8 cellular contexts compared by ENCODE assay signal in the genomic region with DNA sequence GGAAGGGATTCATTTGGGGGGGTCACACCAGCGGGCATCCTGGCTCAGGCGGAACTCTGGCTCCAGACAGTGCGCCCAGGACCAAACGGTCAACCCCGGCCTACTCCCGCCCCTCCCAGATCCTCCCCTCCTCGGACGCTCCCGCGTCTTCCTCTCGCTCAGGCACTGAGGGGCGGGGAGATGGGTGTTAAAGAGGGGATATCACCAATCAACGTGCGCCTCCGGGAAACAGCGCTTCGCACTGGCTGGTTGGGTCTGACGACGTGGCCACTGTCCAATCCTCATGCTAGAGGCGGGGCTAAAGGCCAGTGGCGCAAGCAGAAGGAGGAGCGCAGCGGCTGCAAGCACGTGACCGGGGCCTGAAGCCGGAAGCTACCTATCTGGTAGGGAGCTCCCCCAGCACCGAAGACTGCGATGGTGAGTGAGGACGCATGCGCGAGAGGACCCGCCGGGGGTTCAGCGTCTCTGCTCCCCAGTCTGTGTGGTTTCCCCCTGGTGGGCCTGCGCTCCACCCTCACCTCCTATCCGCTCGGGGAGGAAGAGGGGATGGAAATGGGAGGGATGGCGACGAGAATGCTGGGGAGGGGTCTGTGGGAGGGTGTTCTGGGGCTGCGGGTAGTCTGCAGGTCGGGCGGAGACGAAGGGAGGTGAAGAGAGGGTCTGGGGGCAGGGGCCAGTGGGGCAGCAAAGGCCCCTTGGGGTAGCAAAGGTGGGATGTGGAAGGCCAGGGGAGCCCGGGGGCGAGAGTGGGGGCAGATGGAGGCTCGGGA. TPM values are rescaled to one million over a fixed set of nuclear protein-coding genes. Genes with fewer than 3 reads are reported as not detected.
A peak's percentile ranks its signal among the peaks of the same experiment; 100 is the strongest.
DNase-seq lines count a peak whose midpoint lies in the region; ATAC-seq and TF ChIP-seq lines count a peak whose summit lies in the region.

A gene (plus strand): TSS at position 360 of the 770 bp plus-strand sequence. CDS start 55 bp downstream, at position 415.

- DNase-seq in EL (peak; percentile 99), H4 (ENCODE audit: low spot score) (peak; percentile 100), LoVo (ENCODE audit: low spot score) (peak; percentile 100), RWPE2 (ENCODE audit: low spot score) (peak; percentile 99), fibroblast of lung (ENCODE audit: low read depth in 2 of 2) (peak; percentile 99)
- peak; percentile 99 for DNase-seq in activated T-helper 2 cell treated with anti-CD3 and anti-CD28 coated beads, Interferon-gamma antibody, Interleukin-2, Interleukin-4, amounts not matched to agents 10 μg/mL and 5 μg/mL and 100 μg/mL, durations not matched to agents 14 hours and 24 hours and 36 hours (ENCODE audit: low spot score)
- DNase-seq in naive thymus-derived CD8-positive, alpha-beta T cell: peak; percentile 88 to 99 (median 98)
- DNase-seq in stimulated activated naive CD4-positive, alpha-beta T cell (lab: John Stamatoyannopoulos, UW): peak; percentile 90 to 99 (median 97)

- intact Hi-C loops in activated T-helper 2 cell treated with anti-CD3 and anti-CD28 coated beads, Interferon-gamma antibody, Interleukin-2, Interleukin-4, amounts not matched to agents 10 μg/mL and 5 μg/mL and 100 μg/mL, durations not matched to agents 14 hours and 24 hours and 36 hours (cut with micrococcal nuclease): loop anchor here (2.0 kb wide), 2 partner anchors 60 kb away; a partner anchor contains a TSS

- no peaks in the 10 kb centered on the region for H3K27me3 ChIP-seq in RWPE2 (ENCODE audit: insufficient read depth, poor library complexity, severe bottlenecking)
- H3K27me3 ChIP-seq in fibroblast of lung (ENCODE audit: control insufficient read depth, insufficient read depth, low read length): no peaks in the 10 kb centered on the region

- H3K9me3 ChIP-seq in RWPE2 (ENCODE audit: severe bottlenecking): no peaks in the 10 kb centered on the region
- no peaks in the 10 kb centered on the region for H3K9me3 ChIP-seq in fibroblast of lung (ENCODE audit: control insufficient read depth, insufficient read depth, low read depth, low read length)

- no peaks in the 10 kb centered on the region for H3K9me3 Mint-ChIP-seq in activated T-helper 2 cell treated with anti-CD3 and anti-CD28 coated beads, Interferon-gamma antibody, Interleukin-2, Interleukin-4, amounts not matched to agents 10 μg/mL and 5 μg/mL and 100 μg/mL, durations not matched to agents 14 hours and 24 hours and 36 hours
- H3K9me3 Mint-ChIP-seq in naive thymus-derived CD8-positive, alpha-beta T cell: no peaks in the 10 kb centered on the region

- TF ChIP-seq CTCF in RWPE2 (IDR thresholded peaks at IDR 0.05; ENCODE audit: poor library complexity, severe bottlenecking) (no peak), fibroblast of lung (conservative IDR thresholded peaks at IDR 0.05 in 1 of 2, IDR thresholded peaks at IDR 0.05 in 1 of 2; ENCODE audit: low read depth in 1 of 2, low read length in 2 of 2) (no peak)

- H3K9ac ChIP-seq in fibroblast of lung (ENCODE audit: insufficient read depth, low read length): peak within 1 kb of the TSS; percentile 79

- H3K4me1 ChIP-seq in RWPE2 (ENCODE audit: insufficient read depth, poor library complexity, severe bottlenecking): peaks cover 8% of the 10 kb centered on the region
- no peaks in the 10 kb centered on the region for H3K4me1 ChIP-seq in fibroblast of lung (ENCODE audit: control insufficient read depth, extremely low read depth, insufficient read depth, low read length)

- H3K4me3 Mint-ChIP-seq in activated T-helper 2 cell treated with anti-CD3 and anti-CD28 coated beads, Interferon-gamma antibody, Interleukin-2, Interleukin-4, amounts not matched to agents 10 μg/mL and 5 μg/mL and 100 μg/mL, durations not matched to agents 14 hours and 24 hours and 36 hours (ENCODE audit: low read depth): peak within 1 kb of the TSS; percentile 96
- peak within 1 kb of the TSS; percentile 89 to 99 (median 94) for H3K4me3 Mint-ChIP-seq in naive thymus-derived CD8-positive, alpha-beta T cell

- peak; percentile 99 for ATAC-seq in RWPE2 (ENCODE audit: low read depth)
- peak; percentile 94 to 96 for ATAC-seq in naive thymus-derived CD8-positive, alpha-beta T cell

- peaks cover 8% of the 10 kb centered on the region for H3K79me2 ChIP-seq in fibroblast of lung (ENCODE audit: control insufficient read depth, insufficient read depth, low read length)

- POLR2A ChIA-PET in naive thymus-derived CD8-positive, alpha-beta T cell (lab: Charles Lee): interaction anchor here (0.6 to 16.1 kb wide), 31 partner anchors 10 to 1104 kb away, joined by 3 to 358 read pairs (median 4); a partner anchor contains a TSS

- peak within 1 kb of the TSS; percentile 95 for H3K27ac Mint-ChIP-seq in activated T-helper 2 cell treated with anti-CD3 and anti-CD28 coated beads, Interferon-gamma antibody, Interleukin-2, Interleukin-4, amounts not matched to agents 10 μg/mL and 5 μg/mL and 100 μg/mL, durations not matched to agents 14 hours and 24 hours and 36 hours
- peak within 1 kb of the TSS; percentile 96 to 99 (median 98) for H3K27ac Mint-ChIP-seq in naive thymus-derived CD8-positive, alpha-beta T cell

- peaks cover 33% of the 10 kb centered on the region; the same call in 1 of the 2 replicates for H3K36me3 ChIP-seq in RWPE2 (ENCODE audit: low read depth)
- H3K36me3 ChIP-seq in fibroblast of lung (ENCODE audit: control insufficient read depth, insufficient read depth, low read length): no peaks in the 10 kb centered on the region

- H3K4me2 ChIP-seq in fibroblast of lung (ENCODE audit: extremely low read depth, insufficient read depth, low read length): peak within 1 kb of the TSS; percentile 98

- peak within 1 kb of the TSS; percentile 93 for H2AFZ ChIP-seq in fibroblast of lung (ENCODE audit: low read length)

- H4K20me1 ChIP-seq in fibroblast of lung (ENCODE audit: control insufficient read depth, extremely low read depth, insufficient read depth, low read length): no peaks in the 10 kb centered on the region

- peaks cover 21% of the 10 kb centered on the region for H3K36me3 Mint-ChIP-seq in activated T-helper 2 cell treated with anti-CD3 and anti-CD28 coated beads, Interferon-gamma antibody, Interleukin-2, Interleukin-4, amounts not matched to agents 10 μg/mL and 5 μg/mL and 100 μg/mL, durations not matched to agents 14 hours and 24 hours and 36 hours (ENCODE audit: low read depth)
- H3K36me3 Mint-ChIP-seq in naive thymus-derived CD8-positive, alpha-beta T cell: peaks cover 0 to 31% (median 7%) of the 10 kb centered on the region in 3 donors

- H3K27ac ChIP-seq in RWPE2 (ENCODE audit: poor library complexity, severe bottlenecking): peak within 1 kb of the TSS; percentile 32
- peak within 1 kb of the TSS; percentile 85 for H3K27ac ChIP-seq in fibroblast of lung (ENCODE audit: insufficient read depth, low read length)

- H3K4me1 Mint-ChIP-seq in activated T-helper 2 cell treated with anti-CD3 and anti-CD28 coated beads, Interferon-gamma antibody, Interleukin-2, Interleukin-4, amounts not matched to agents 10 μg/mL and 5 μg/mL and 100 μg/mL, durations not matched to agents 14 hours and 24 hours and 36 hours (ENCODE audit: low read depth): peaks cover 21% of the 10 kb centered on the region
- peaks cover 20 to 47% (median 37%) of the 10 kb centered on the region in 4 donors for H3K4me1 Mint-ChIP-seq in naive thymus-derived CD8-positive, alpha-beta T cell

- H3K4me3 ChIP-seq in RWPE2 (ENCODE audit: severe bottlenecking): peak within 1 kb of the TSS; percentile 69
- peak within 1 kb of the TSS; percentile 84 to 97 (median 92) for H3K4me3 ChIP-seq in fibroblast of lung (replicated peaks in 1 of 4; ENCODE audit: control extremely low read depth in 1 of 4, insufficient read depth in 1 of 4, low read depth in 3 of 4, low read length in 4 of 4)

- no peaks in the 10 kb centered on the region for H3K27me3 Mint-ChIP-seq in activated T-helper 2 cell treated with anti-CD3 and anti-CD28 coated beads, Interferon-gamma antibody, Interleukin-2, Interleukin-4, amounts not matched to agents 10 μg/mL and 5 μg/mL and 100 μg/mL, durations not matched to agents 14 hours and 24 hours and 36 hours (ENCODE audit: low read depth)
- no peaks in the 10 kb centered on the region for H3K27me3 Mint-ChIP-seq in naive thymus-derived CD8-positive, alpha-beta T cell

RNA-seq across cellular contexts. Expression of the gene that starts here (rescaled TPM):
- 217 and 229 TPM in 2 replicates for total RNA-seq in H4 (2014; rRNA removed; shearing (Covaris generic))
- total RNA-seq in activated T-helper 2 cell treated with anti-CD3 and anti-CD28 coated beads, Interferon-gamma antibody, Interleukin-2, Interleukin-4, amounts not matched to agents 10 μg/mL and 5 μg/mL and 100 μg/mL, durations not matched to agents 14 hours and 24 hours and 36 hours: 125 and 130 TPM in 2 replicates
- total RNA-seq in fibroblast of lung: 95.0 and 110 TPM in 2 replicates
- 116 and 165 TPM in 2 replicates for polyA plus RNA-seq in fibroblast of lung
- polyA plus RNA-seq in fibroblast of lung (2012): 160 and 232 TPM in 2 replicates
- 35.4 and 93.5 TPM in 2 replicates for polyA minus RNA-seq in fibroblast of lung (ENCODE audit: low replicate concordance)
- total RNA-seq in naive thymus-derived CD8-positive, alpha-beta T cell: 100 to 1,000 TPM; 170 to 206 TPM
- 100 to 1,000 TPM; 403 to 435 (median 430) TPM for polyA plus RNA-seq in naive thymus-derived CD8-positive, alpha-beta T cell

Comparison
In these comparisons a context has a peak if more than half of its experiments do, and no peak if none do; other contexts are left out.
1. Peak in every context shown above with its lines: DNase-seq, ATAC-seq, H3K4me3 ChIP-seq and H3K27ac ChIP-seq.